ENCODE assay signal across 9 cellular contexts in genomic region chr22:43789452-43789851, GRCh38. TPM values are rescaled to one million over a fixed set of nuclear protein-coding genes. Genes with fewer than 3 reads are reported as not detected.
A peak's percentile ranks its signal among the peaks of the same experiment; 100 is the strongest.
DNase-seq lines count a peak whose midpoint lies in the region; FAIRE-seq and TF ChIP-seq lines count a peak whose summit lies in the region.
"Had no signal": no experiment of that assay in that cellular context is flagged by ENCODE, and none has a peak within 500 bp of the region (broad histone marks: within the 10 kb centered on the region; RNA-seq: fewer than 3 reads in every experiment).

No MANE protein-coding gene starts in this region.

- intact Hi-C loops in left ventricle myocardium inferior (cut with micrococcal nuclease), result no loop called here
- intact Hi-C loops in activated T-helper 2 cell treated with anti-CD3 and anti-CD28 coated beads, Interferon-gamma antibody, Interleukin-2, Interleukin-4, amounts not matched to agents 10 μg/mL and 5 μg/mL and 100 μg/mL, durations not matched to agents 14 hours and 24 hours and 36 hours (cut with micrococcal nuclease), result no loop called here

- peaks cover 17% of the 10 kb centered on the region for H3K4me1 ChIP-seq in GM23248 (ENCODE audit: insufficient read depth)
- H3K4me1 ChIP-seq in left ventricle myocardium inferior, result peaks cover 9% of the 10 kb centered on the region

- no peaks in the 10 kb centered on the region for H3K9me3 Mint-ChIP-seq in activated T-helper 2 cell treated with anti-CD3 and anti-CD28 coated beads, Interferon-gamma antibody, Interleukin-2, Interleukin-4, amounts not matched to agents 10 μg/mL and 5 μg/mL and 100 μg/mL, durations not matched to agents 14 hours and 24 hours and 36 hours

- H3K4me3 Mint-ChIP-seq in activated T-helper 2 cell treated with anti-CD3 and anti-CD28 coated beads, Interferon-gamma antibody, Interleukin-2, Interleukin-4, amounts not matched to agents 10 μg/mL and 5 μg/mL and 100 μg/mL, durations not matched to agents 14 hours and 24 hours and 36 hours (ENCODE audit: low read depth), result no peak overlapping the region

- H2AFZ ChIP-seq in GM23248, result no peak overlapping the region

- no peaks in the 10 kb centered on the region for H3K9me3 ChIP-seq in GM23248 (ENCODE audit: low read depth)
- peaks cover 8% of the 10 kb centered on the region for H3K9me3 ChIP-seq in left ventricle myocardium inferior (replicated peaks)

- WGBS in GM23248 (ENCODE audit: low coverage in 1 of 2, low lambda C conversion rate in 2 of 2, missing lambda C conversion rate in 2 of 2), 2 experiments, result 0 to 1% methylated on average over 7 of the region's 7 CpGs

- H3K79me2 ChIP-seq in GM23248 (ENCODE audit: insufficient read depth), result no peaks in the 10 kb centered on the region

- peak overlapping the region; percentile 46 for H3K4me2 ChIP-seq in GM23248 (ENCODE audit: unreplicated experiment)

- H4K20me1 ChIP-seq in GM23248 (ENCODE audit: insufficient read depth), result no peaks in the 10 kb centered on the region

- TF ChIP-seq CTCF in left ventricle myocardium inferior (IDR thresholded peaks at IDR 0.05; ENCODE audit: borderline replicate concordance), result no peak

- H3K4me1 Mint-ChIP-seq in activated T-helper 2 cell treated with anti-CD3 and anti-CD28 coated beads, Interferon-gamma antibody, Interleukin-2, Interleukin-4, amounts not matched to agents 10 μg/mL and 5 μg/mL and 100 μg/mL, durations not matched to agents 14 hours and 24 hours and 36 hours (ENCODE audit: low read depth), result no peaks in the 10 kb centered on the region

- no peaks in the 10 kb centered on the region for H3K9me2 ChIP-seq in GM23248 (ENCODE audit: insufficient read depth)

- DNase-seq in GM23248 (peak; percentile 99), amniotic stem cell (lab: John Stamatoyannopoulos, UW) (peak; percentile 89), left ventricle myocardium inferior (peak; percentile 28), stromal cell of bone marrow (ENCODE audit: low read depth) (peak; percentile 89), frontal cortex (ENCODE audit: low spot score in 2 of 2) (no peak), ureter (ENCODE audit: low spot score) (no peak)
- no peak for DNase-seq in activated T-helper 2 cell treated with anti-CD3 and anti-CD28 coated beads, Interferon-gamma antibody, Interleukin-2, Interleukin-4, amounts not matched to agents 10 μg/mL and 5 μg/mL and 100 μg/mL, durations not matched to agents 14 hours and 24 hours and 36 hours (ENCODE audit: low spot score)
- no peak for DNase-seq in stimulated activated CD4-positive, alpha-beta T cell treated with anti-CD3 and anti-CD28 coated beads, Interleukin-1b, Interleukin-23, amount 100 ng/mL, for 48 hours
- DNase-seq: amygdala had no signal

- H3K27ac ChIP-seq in GM23248 (peak overlapping the region; percentile 78), left ventricle myocardium inferior (replicated peaks) (peak overlapping the region; percentile 18)

- no peak overlapping the region for H3K27ac Mint-ChIP-seq in activated T-helper 2 cell treated with anti-CD3 and anti-CD28 coated beads, Interferon-gamma antibody, Interleukin-2, Interleukin-4, amounts not matched to agents 10 μg/mL and 5 μg/mL and 100 μg/mL, durations not matched to agents 14 hours and 24 hours and 36 hours

- FAIRE-seq in frontal cortex (lab: Jason Lieb, UNC), result no peak

- no peaks in the 10 kb centered on the region for H3K36me3 Mint-ChIP-seq in activated T-helper 2 cell treated with anti-CD3 and anti-CD28 coated beads, Interferon-gamma antibody, Interleukin-2, Interleukin-4, amounts not matched to agents 10 μg/mL and 5 μg/mL and 100 μg/mL, durations not matched to agents 14 hours and 24 hours and 36 hours (ENCODE audit: low read depth)

- peaks cover 3% of the 10 kb centered on the region for H3K27me3 Mint-ChIP-seq in activated T-helper 2 cell treated with anti-CD3 and anti-CD28 coated beads, Interferon-gamma antibody, Interleukin-2, Interleukin-4, amounts not matched to agents 10 μg/mL and 5 μg/mL and 100 μg/mL, durations not matched to agents 14 hours and 24 hours and 36 hours (ENCODE audit: low read depth)

- in situ Hi-C loops in GM23248 (cut with MboI), result no loop called here

- H3K27me3 ChIP-seq in GM23248 (replicated peaks; ENCODE audit: insufficient read depth) (no peaks in the 10 kb centered on the region), left ventricle myocardium inferior (ENCODE audit: low read depth) (no peaks in the 10 kb centered on the region)

- H3K9ac ChIP-seq in GM23248, result peak overlapping the region; percentile 37; the same call in 1 of the 2 replicates

- H3K4me3 ChIP-seq in GM23248, result no peak overlapping the region
- H3K4me3 ChIP-seq in left ventricle myocardium inferior, result no peak overlapping the region

- H3K36me3 ChIP-seq in GM23248 (ENCODE audit: low read depth), result no peaks in the 10 kb centered on the region
- no peaks in the 10 kb centered on the region for H3K36me3 ChIP-seq in left ventricle myocardium inferior

- peaks cover 17% of the 10 kb centered on the region for H3F3A ChIP-seq in GM23248 (ENCODE audit: insufficient read depth)

RNA-seq across cellular contexts. Expression of gene EFCAB6, which starts 22.7 kb away (rescaled TPM):
- total RNA-seq in GM23248 (2014; rRNA removed; shearing (Covaris generic)), result 1.5 and 3.5 TPM in 2 replicates
- 2.0 and 2.1 TPM in 2 replicates for polyA plus RNA-seq in GM23248 (2016; fragmentation: Nextera tagmentation; extraction: Ambion mirVana)
- 1.8 TPM for total RNA-seq in left ventricle myocardium inferior
- total RNA-seq in frontal cortex, result 9.4 TPM
- total RNA-seq in activated T-helper 2 cell treated with anti-CD3 and anti-CD28 coated beads, Interferon-gamma antibody, Interleukin-2, Interleukin-4, amounts not matched to agents 10 μg/mL and 5 μg/mL and 100 μg/mL, durations not matched to agents 14 hours and 24 hours and 36 hours, result 0.11 TPM in 1 of 2 replicates, not detected in the other
- total RNA-seq in ureter, result 8.8 TPM

Comparison
In these comparisons a context has a peak if more than half of its experiments do, and no peak if none do; other contexts are left out.
1. DNase-seq: peak in GM23248 (single experiment), amniotic stem cell (single experiment), left ventricle myocardium inferior (single experiment) and stromal cell of bone marrow (single experiment); none in frontal cortex (0 of 2), activated T-helper 2 cell treated with anti-CD3 and anti-CD28 coated beads, Interferon-gamma antibody, Interleukin-2, Interleukin-4, amounts not matched to agents 10 μg/mL and 5 μg/mL and 100 μg/mL, durations not matched to agents 14 hours and 24 hours and 36 hours (single experiment), ureter (single experiment) and stimulated activated CD4-positive, alpha-beta T cell treated with anti-CD3 and anti-CD28 coated beads, Interleukin-1b, Interleukin-23, amount 100 ng/mL, for 48 hours (single experiment).